ENCODE assay signal across 6 cellular contexts in the genomic region with DNA sequence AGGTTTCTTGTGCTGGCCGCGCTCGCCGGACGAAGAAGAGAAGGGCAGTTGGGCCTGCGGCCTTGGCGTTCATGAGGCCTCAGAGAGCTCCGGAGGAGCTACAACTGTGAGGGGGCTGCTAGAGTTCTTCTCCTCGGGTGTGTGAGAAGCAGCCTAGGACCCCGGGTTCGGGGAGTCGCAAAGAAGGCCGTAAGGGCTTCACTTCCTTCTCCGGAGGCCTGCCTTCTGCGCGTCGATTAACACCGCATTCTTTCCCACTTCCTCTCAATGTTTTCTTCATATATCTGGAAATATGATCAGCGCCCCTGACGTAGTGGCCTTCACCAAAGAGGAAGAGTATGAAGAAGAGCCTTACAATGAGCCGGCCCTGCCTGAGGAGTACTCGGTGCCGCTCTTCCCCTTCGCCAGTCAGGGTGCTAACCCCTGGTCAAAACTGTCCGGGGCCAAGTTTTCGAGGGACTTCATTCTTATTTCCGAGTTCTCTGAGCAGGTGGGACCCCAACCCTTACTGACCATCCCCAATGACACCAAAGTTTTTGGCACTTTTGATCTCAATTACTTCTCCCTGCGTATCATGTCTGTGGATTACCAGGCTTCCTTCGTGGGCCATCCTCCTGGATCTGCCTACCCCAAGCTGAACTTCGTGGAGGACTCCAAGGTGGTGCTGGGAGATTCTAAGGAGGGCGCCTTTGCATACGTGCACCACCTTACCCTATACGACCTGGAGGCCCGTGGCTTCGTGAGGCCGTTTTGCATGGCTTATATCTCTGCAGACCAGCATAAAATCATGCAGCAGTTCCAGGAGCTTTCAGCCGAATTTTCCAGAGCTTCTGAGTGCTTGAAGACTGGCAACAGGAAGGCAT. TPM values are rescaled to one million over a fixed set of nuclear protein-coding genes. Genes with fewer than 3 reads are reported as not detected.
DNase-seq lines count a peak whose midpoint lies in the region; ATAC-seq and TF ChIP-seq lines count a peak whose summit lies in the region.

No MANE protein-coding gene starts in this region.

- peak overlapping the region; percentile 84 for H3K4me3 ChIP-seq in AG09309 (ENCODE audit: control insufficient read depth, low read depth, low read length)

- H3K36me3 Mint-ChIP-seq in IgD-negative memory B cell = peaks cover 1% of the 10 kb centered on the region
- peaks cover 6% of the 10 kb centered on the region for H3K36me3 Mint-ChIP-seq in osteocyte (ENCODE audit: unreplicated experiment)

- peak overlapping the region; percentile 87 to 100 (median 100) for H3K27ac Mint-ChIP-seq in IgD-negative memory B cell
- H3K27ac Mint-ChIP-seq in osteocyte (ENCODE audit: unreplicated experiment) = peak overlapping the region; percentile 99

- DNase-seq in AG09309 (ENCODE audit: low read depth) (no peak), osteocyte (ENCODE audit: extremely low spot score, unreplicated experiment) (no peak)
- DNase-seq in central memory CD4-positive, alpha-beta T cell = peak; percentile 54

- H3K9me3 Mint-ChIP-seq in IgD-negative memory B cell = peaks cover 0 to 1% (median 0%) of the 10 kb centered on the region in 3 donors
- H3K9me3 Mint-ChIP-seq in osteocyte (ENCODE audit: unreplicated experiment) = no peaks in the 10 kb centered on the region

- H3K4me1 Mint-ChIP-seq in IgD-negative memory B cell = peaks cover 29 to 59% (median 41%) of the 10 kb centered on the region in 3 donors
- peaks cover 68% of the 10 kb centered on the region for H3K4me1 Mint-ChIP-seq in osteocyte (ENCODE audit: unreplicated experiment)

- TF ChIP-seq CTCF in AG09309 (IDR thresholded peaks at IDR 0.05; ENCODE audit: control insufficient read depth, insufficient read depth, low read depth, low read length, missing control alignments) = no peak
- no peak for TF ChIP-seq CTCF in osteocyte (IDR thresholded peaks at IDR 0.05)

- H3K4me3 Mint-ChIP-seq in IgD-negative memory B cell (peak overlapping the region; percentile 89 to 99 (median 98)), osteocyte (ENCODE audit: unreplicated experiment) (peak overlapping the region; percentile 93)

- ATAC-seq in HG03442 (IDR thresholded peaks at IDR 0.05; ENCODE audit: unreplicated experiment) (no peak), HG03159 (IDR thresholded peaks at IDR 0.05; ENCODE audit: unreplicated experiment) (no peak)

- H3K27me3 Mint-ChIP-seq in IgD-negative memory B cell (no peaks in the 10 kb centered on the region), osteocyte (ENCODE audit: unreplicated experiment) (no peaks in the 10 kb centered on the region)

RNA-seq across cellular contexts. Expression of a gene that starts 0.6 kb away (rescaled TPM):
- polyA plus RNA-seq in IgD-negative memory B cell = 5.2 TPM
- total RNA-seq in osteocyte = 19.8 and 21.2 TPM in 2 replicates

RNA-seq across cellular contexts. Expression of a gene that starts 0.9 kb away (rescaled TPM):
- polyA plus RNA-seq in IgD-negative memory B cell = 19.5 TPM
- total RNA-seq in osteocyte = 41.5 and 44.8 TPM in 2 replicates

RNA-seq across cellular contexts. Expression of a gene that starts 47.6 kb away (rescaled TPM):
- polyA plus RNA-seq in IgD-negative memory B cell = 18.9 TPM
- 5.4 and 5.8 TPM in 2 replicates for total RNA-seq in osteocyte

RNA-seq across cellular contexts. Expression of a gene that starts 55.3 kb away (rescaled TPM):
- 12.3 TPM for polyA plus RNA-seq in IgD-negative memory B cell
- total RNA-seq in osteocyte = 10.8 and 15.3 TPM in 2 replicates

RNA-seq across cellular contexts. Expression of a gene that starts 57.2 kb away (rescaled TPM):
- 150 TPM for polyA plus RNA-seq in IgD-negative memory B cell
- 212 and 214 TPM in 2 replicates for total RNA-seq in osteocyte
